13 cellular contexts compared by ENCODE assay signal in the genomic region with DNA sequence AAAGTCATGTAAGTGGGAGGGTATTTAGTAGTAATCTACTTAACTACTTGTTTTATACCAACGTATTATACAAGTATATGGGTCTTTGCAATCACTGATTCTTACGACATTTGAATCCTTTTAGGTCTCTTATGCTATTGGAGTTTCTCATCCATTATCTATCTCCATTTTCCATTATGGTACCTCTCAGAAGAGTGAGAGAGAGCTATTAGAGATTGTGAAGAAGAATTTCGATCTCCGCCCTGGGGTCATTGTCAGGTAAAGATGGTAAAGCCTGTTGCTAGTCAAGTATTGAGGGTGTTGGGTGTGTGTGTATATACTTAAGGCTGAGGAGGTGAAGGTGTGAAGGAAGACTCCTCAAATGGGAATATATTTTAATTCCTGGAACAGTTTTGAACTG. TPM values are rescaled to one million over a fixed set of nuclear protein-coding genes. Genes with fewer than 3 reads are reported as not detected.
DNase-seq lines count a peak whose midpoint lies in the region; ATAC-seq and TF ChIP-seq lines count a peak whose summit lies in the region.
"Had no signal": no experiment of that assay in that cellular context is flagged by ENCODE, and none has a peak within 500 bp of the region (broad histone marks: within the 10 kb centered on the region; RNA-seq: fewer than 3 reads in every experiment).

No MANE protein-coding gene starts in this region.

- WGBS in endodermal cell (ENCODE audit: insufficient coverage in 1 of 2, insufficient read length in 1 of 2), 2 experiments = 96 to 100% methylated on average over 2 to 3 of the region's 4 CpGs

- peaks cover 92% of the 10 kb centered on the region for H3F3A ChIP-seq in PC-9 (ENCODE audit: insufficient read depth, low read depth)

- peaks cover 54% of the 10 kb centered on the region for H3K79me2 ChIP-seq in PC-9 (ENCODE audit: low read depth)

- peaks cover 69% of the 10 kb centered on the region for H4K20me1 ChIP-seq in PC-9 (ENCODE audit: insufficient read depth)

- TF ChIP-seq CTCF in PC-9 (conservative IDR thresholded peaks at IDR 0.05) (no peak), endodermal cell (conservative IDR thresholded peaks at IDR 0.05) (no peak)

- H3K4me2 ChIP-seq in PC-9 = peak overlapping the region; percentile 87

- no peaks in the 10 kb centered on the region for H3K27me3 Mint-ChIP-seq in T-helper 2 cell treated with Interferon-gamma antibody and Interleukin-4, amounts not matched to agents 5 μg/mL and 100 μg/mL, for 36 hours (ENCODE audit: low read depth)
- no peaks in the 10 kb centered on the region for H3K27me3 Mint-ChIP-seq in endodermal cell (ENCODE audit: insufficient read depth)

- no peaks in the 10 kb centered on the region for H3K27me3 ChIP-seq in PC-9 (ENCODE audit: insufficient read depth, low read depth)
- H3K27me3 ChIP-seq in endodermal cell (ENCODE audit: control insufficient read depth, insufficient read depth, low read length, poor library complexity, severe bottlenecking) = no peaks in the 10 kb centered on the region

- DNase-seq in T-helper 2 cell treated with Interferon-gamma antibody and Interleukin-4, amounts not matched to agents 5 μg/mL and 100 μg/mL, for 36 hours (ENCODE audit: low spot score) = no peak
- no peak for DNase-seq in T-helper 2 cell
- no peak for DNase-seq in PC-9
- DNase-seq in endodermal cell = no peak
- no peak for DNase-seq in skeletal muscle cell (ENCODE audit: low read depth)
- no peak for DNase-seq in germinal center (ENCODE audit: low spot score)
- DNase-seq: effector CD4-positive, alpha-beta T cell; NCI-H524; nucleus accumbens; SW 1271 had no signal

- H3K27ac Mint-ChIP-seq in T-helper 2 cell treated with Interferon-gamma antibody and Interleukin-4, amounts not matched to agents 5 μg/mL and 100 μg/mL, for 36 hours = peak overlapping the region; percentile 7
- H3K27ac Mint-ChIP-seq in endodermal cell = peak overlapping the region; percentile 9

- H3K4me1 ChIP-seq in PC-9 (replicated peaks; ENCODE audit: insufficient read depth) = peaks cover 25% of the 10 kb centered on the region
- peaks cover 18% of the 10 kb centered on the region for H3K4me1 ChIP-seq in endodermal cell (ENCODE audit: control insufficient read depth, insufficient read depth, low read length)

- H3K9ac ChIP-seq in endodermal cell (ENCODE audit: extremely low read depth, low read length, poor library complexity, severe bottlenecking) = no peak overlapping the region

- no peaks in the 10 kb centered on the region for H3K9me2 ChIP-seq in PC-9 (ENCODE audit: insufficient read depth)

- H3K9me3 ChIP-seq in PC-9 (ENCODE audit: insufficient read depth, low read depth) = no peaks in the 10 kb centered on the region
- no peaks in the 10 kb centered on the region for H3K9me3 ChIP-seq in endodermal cell (ENCODE audit: control insufficient read depth, low read length)

- ATAC-seq in HG03432 (IDR thresholded peaks at IDR 0.05; ENCODE audit: unreplicated experiment) (no peak), GM18511 (IDR thresholded peaks at IDR 0.05; ENCODE audit: unreplicated experiment) (no peak)

- H3K36me3 ChIP-seq in PC-9 (ENCODE audit: low read depth) (peaks cover 53% of the 10 kb centered on the region), endodermal cell (ENCODE audit: control insufficient read depth, insufficient read depth, low read length) (peaks cover 61% of the 10 kb centered on the region)

- H3K4me1 Mint-ChIP-seq in T-helper 2 cell treated with Interferon-gamma antibody and Interleukin-4, amounts not matched to agents 5 μg/mL and 100 μg/mL, for 36 hours (ENCODE audit: low read depth) = peaks cover 36% of the 10 kb centered on the region
- H3K4me1 Mint-ChIP-seq in endodermal cell = peaks cover 31% of the 10 kb centered on the region

- H3K9me3 Mint-ChIP-seq in T-helper 2 cell treated with Interferon-gamma antibody and Interleukin-4, amounts not matched to agents 5 μg/mL and 100 μg/mL, for 36 hours = no peaks in the 10 kb centered on the region
- no peaks in the 10 kb centered on the region for H3K9me3 Mint-ChIP-seq in endodermal cell

- intact Hi-C loops in PC-9 (cut with micrococcal nuclease; ENCODE audit: unreplicated experiment) = no loop called here

- BruUV-seq in PC-9 (replicated peaks; lab: Mats Ljungman, UMichigan) = no TSS peak

- H2AFZ ChIP-seq in PC-9 = no peak overlapping the region

- CTCF ChIA-PET in PC-9 (lab: Charles Lee) = no interaction called here

- H3K36me3 Mint-ChIP-seq in T-helper 2 cell treated with Interferon-gamma antibody and Interleukin-4, amounts not matched to agents 5 μg/mL and 100 μg/mL, for 36 hours (ENCODE audit: low read depth) = peaks cover 64% of the 10 kb centered on the region
- H3K36me3 Mint-ChIP-seq in endodermal cell (ENCODE audit: low read depth) = peaks cover 65% of the 10 kb centered on the region

- H3K4me3 Mint-ChIP-seq in T-helper 2 cell treated with Interferon-gamma antibody and Interleukin-4, amounts not matched to agents 5 μg/mL and 100 μg/mL, for 36 hours = peak overlapping the region; percentile 37
- peak overlapping the region; percentile 95 for H3K4me3 Mint-ChIP-seq in endodermal cell

- POLR2A ChIA-PET in PC-9 (lab: Charles Lee; ENCODE audit: unreplicated experiment) = no interaction called here

- peak overlapping the region; percentile 97 for H3K27ac ChIP-seq in PC-9
- no peak overlapping the region for H3K27ac ChIP-seq in endodermal cell (ENCODE audit: low read depth, low read length)

- H3K4me3 ChIP-seq in PC-9 (peak overlapping the region; percentile 12; the same call in 1 of the 2 replicates), endodermal cell (ENCODE audit: low read length) (peak overlapping the region; percentile 99), skeletal muscle cell (ENCODE audit: low read depth, low read length) (peak overlapping the region; percentile 83)

RNA-seq across cellular contexts. Expression of a gene that starts 3.8 kb away (rescaled TPM):
- total RNA-seq in PC-9 (2021) = 169 and 206 TPM in 2 replicates
- 100 to 1,000 TPM; 171 to 267 TPM for total RNA-seq in endodermal cell
- polyA plus RNA-seq in endodermal cell (2013, experiment 1 of 2) = 270 TPM
- polyA plus RNA-seq in endodermal cell (2013, experiment 2 of 2) = 200 TPM

RNA-seq across cellular contexts. Expression of a gene that starts 18.5 kb away (rescaled TPM):
- total RNA-seq in PC-9 (2021) (30.2 and 30.6 TPM in 2 replicates), endodermal cell (10 to 100 TPM; 74.5 to 89.5 TPM)
- 41.7 TPM for polyA plus RNA-seq in endodermal cell (2013, experiment 1 of 2)
- polyA plus RNA-seq in endodermal cell (2013, experiment 2 of 2) = 37.9 TPM

RNA-seq across cellular contexts. Expression of a gene that starts 34.6 kb away (rescaled TPM):
- 91.9 and 124 TPM in 2 replicates for total RNA-seq in PC-9 (2021)
- total RNA-seq in endodermal cell = 100 to 1,000 TPM in 1 of 2 donors, 10 to 100 TPM in 1; 80.4 to 146 TPM
- 60.6 TPM for polyA plus RNA-seq in endodermal cell (2013, experiment 1 of 2)
- polyA plus RNA-seq in endodermal cell (2013, experiment 2 of 2) = 58.9 TPM
- total RNA-seq: A673 had no signal

RNA-seq across cellular contexts. Expression of a gene that starts 41.5 kb away (rescaled TPM):
- total RNA-seq in PC-9 (2021) (7.2 and 7.4 TPM in 2 replicates), endodermal cell (10 to 100 TPM in 1 of 2 donors, 1 to 10 TPM in 1; 6.3 to 13.9 TPM)
- 13.7 TPM for polyA plus RNA-seq in endodermal cell (2013, experiment 1 of 2)
- 17.3 TPM for polyA plus RNA-seq in endodermal cell (2013, experiment 2 of 2)

RNA-seq across cellular contexts. Expression of a gene that starts 52.8 kb away (rescaled TPM):
- total RNA-seq in PC-9 (2021) (93.9 and 96.7 TPM in 2 replicates), endodermal cell (100 to 1,000 TPM; 113 to 118 TPM)
- 117 TPM for polyA plus RNA-seq in endodermal cell (2013, experiment 1 of 2)
- polyA plus RNA-seq in endodermal cell (2013, experiment 2 of 2) = 122 TPM

Comparison
In these comparisons a context has a peak if more than half of its experiments do, and no peak if none do; other contexts are left out.
1. H3K4me3 ChIP-seq: peak in every context shown above with its lines; median percentile 99 in endodermal cell; 83 in skeletal muscle cell; 12 in PC-9.